In the genomic region with DNA sequence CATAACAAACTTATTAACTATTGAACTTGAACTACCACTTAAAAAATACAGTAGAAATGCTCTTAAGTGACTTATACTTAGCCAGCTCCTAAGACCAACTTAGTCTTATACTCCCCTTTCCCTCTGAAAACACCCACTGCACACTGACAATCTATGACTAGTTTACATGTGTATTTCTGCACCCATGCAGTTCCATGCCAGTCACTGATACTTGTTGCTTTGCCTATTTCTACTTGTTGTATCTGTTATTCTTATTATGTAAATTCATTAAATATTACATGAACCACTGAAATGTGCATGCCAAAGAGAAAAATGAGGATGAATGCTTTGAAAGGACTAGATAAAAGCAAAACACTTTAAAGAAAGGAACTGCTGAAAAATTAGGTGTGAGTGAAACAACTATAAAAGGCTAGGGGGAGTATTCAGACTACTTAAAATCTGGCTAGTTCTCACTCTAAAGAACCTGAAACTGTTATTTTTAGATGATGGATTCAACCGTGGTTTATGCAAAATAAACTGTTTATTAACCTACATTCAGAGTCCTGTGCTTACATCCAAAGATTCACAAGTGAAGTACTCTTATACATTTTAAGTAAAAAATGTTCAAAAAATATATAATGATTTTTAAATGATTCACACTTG, we compare ENCODE assay signal across 1 cellular context.
TF ChIP-seq lines count a peak whose summit lies in the region.

No MANE protein-coding gene starts in this region.

TF ChIP-seq in GM23338, 12 proteins besides CTCF, POLR2A, EP300 and RAD21 (continued from another document):
- TF ChIP-seq ZNF462 (CRISPR knock-in tag; IDR thresholded peaks at IDR 0.05) = no peak
- TF ChIP-seq, protein P1, sequence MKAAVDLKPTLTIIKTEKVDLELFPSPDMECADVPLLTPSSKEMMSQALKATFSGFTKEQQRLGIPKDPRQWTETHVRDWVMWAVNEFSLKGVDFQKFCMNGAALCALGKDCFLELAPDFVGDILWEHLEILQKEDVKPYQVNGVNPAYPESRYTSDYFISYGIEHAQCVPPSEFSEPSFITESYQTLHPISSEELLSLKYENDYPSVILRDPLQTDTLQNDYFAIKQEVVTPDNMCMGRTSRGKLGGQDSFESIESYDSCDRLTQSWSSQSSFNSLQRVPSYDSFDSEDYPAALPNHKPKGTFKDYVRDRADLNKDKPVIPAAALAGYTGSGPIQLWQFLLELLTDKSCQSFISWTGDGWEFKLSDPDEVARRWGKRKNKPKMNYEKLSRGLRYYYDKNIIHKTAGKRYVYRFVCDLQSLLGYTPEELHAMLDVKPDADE (IDR thresholded peaks at IDR 0.05) = no peak
